Comparison of ENCODE assay signal across 14 cellular contexts in genomic region chr17:19723967-19724366, GRCh38. TPM values are rescaled to one million over a fixed set of nuclear protein-coding genes. Genes with fewer than 3 reads are reported as not detected.
DNase-seq lines count a peak whose midpoint lies in the region; ATAC-seq and TF ChIP-seq lines count a peak whose summit lies in the region.
"Had no signal": no experiment of that assay in that cellular context is flagged by ENCODE, and none has a peak within 500 bp of the region (broad histone marks: within the 10 kb centered on the region; RNA-seq: fewer than 3 reads in every experiment).

No MANE protein-coding gene starts in this region.

- no TSS peak for BruUV-seq in HCT116 (replicated peaks; lab: Mats Ljungman, UMichigan)

- no peak for DNase-seq in HCT116 (ENCODE audit: low read depth, low spot score)
- DNase-seq in RPMI7951 (ENCODE audit: low read depth): peak; percentile 65
- no peak for DNase-seq in esophagus squamous epithelium (lab: John Stamatoyannopoulos, UW)
- DNase-seq in NCI-H1092 treated with DMSO at 0.1 percent for 48 hours (lab: John Stamatoyannopoulos, UW): no peak
- no peak for DNase-seq in iPS-NIHi11 (ENCODE audit: low spot score)
- DNase-seq: glutamatergic neuron, NCI-H2029 had no signal

- WGBS in esophagus squamous epithelium, 2 donors: 20 to 57% methylated on average over 1 of the region's 1 CpG

- H3K9me2 ChIP-seq in HCT116 (ENCODE audit: insufficient read depth): no peaks in the 10 kb centered on the region

- no peak overlapping the region for H2AFZ ChIP-seq in HCT116 (ENCODE audit: low read depth, low read length, poor library complexity, severe bottlenecking)

- RAD21 ChIA-PET in HCT116 (lab: Charles Lee; ENCODE audit: low non-redundant PET in 1 of 2, low total read pairs in 2 of 2, uncharacterized antibody in 2 of 2, unreplicated experiment in 2 of 2): no interaction called here

- H3K4me3 ChIP-seq in HCT116 (replicated peaks in 1 of 2; ENCODE audit: low read depth in 1 of 2, low read length in 2 of 2) (no peak overlapping the region), esophagus squamous epithelium (peak overlapping the region in 3 of 4 donors; percentile 7 to 54 (median 42)), skin epidermis (peak overlapping the region in 2 of 7 experiments; percentile 17 to 23)
- H3K4me3 ChIP-seq: ovary had no signal

- H3K36me3 ChIP-seq in HCT116 (ENCODE audit: control insufficient read depth in 1 of 2, insufficient read depth in 2 of 2, low read length in 2 of 2) (no peaks in the 10 kb centered on the region), esophagus squamous epithelium (no peaks in the 10 kb centered on the region)
- H3K36me3 ChIP-seq: ovary had no signal

- H3K27me3 ChIP-seq in HCT116 (ENCODE audit: insufficient read depth, low read length): no peaks in the 10 kb centered on the region
- H3K27me3 ChIP-seq in esophagus squamous epithelium: no peaks in the 10 kb centered on the region
- H3K27me3 ChIP-seq: ovary had no signal

- H3K9me3 ChIP-seq in HCT116 (ENCODE audit: control insufficient read depth in 1 of 2, insufficient read depth in 1 of 2, low read depth in 1 of 2, low read length in 2 of 2) (no peaks in the 10 kb centered on the region), esophagus squamous epithelium (no peaks in the 10 kb centered on the region)
- H3K9me3 ChIP-seq: ovary had no signal

- CTCF ChIA-PET in HCT116 (lab: Charles Lee): interaction anchor here (1.1 kb wide), 1 partner anchor 21 kb away, joined by 4 read pairs; no protein-coding TSS in a partner anchor

- intact Hi-C loops in HCT116 (cut with micrococcal nuclease): no loop called here
- intact Hi-C loops in esophagus squamous epithelium (cut with DNase I): no loop called here

- no peak for TF ChIP-seq RAD21 in HCT116 (IDR thresholded peaks at IDR 0.05; ENCODE audit: low read depth)

- H3K27ac ChIP-seq in HCT116 (ENCODE audit: low read depth, low read length): no peak overlapping the region
- H3K27ac ChIP-seq in esophagus squamous epithelium: peak overlapping the region; percentile 76 to 89 (median 87)
- H3K27ac ChIP-seq in skin epidermis: peak overlapping the region in 20 of 21 experiments; percentile 74 to 96 (median 87)
- H3K27ac ChIP-seq: ovary had no signal

- peaks cover 13 to 29% of the 10 kb centered on the region in 2 experiments; a peak in 3 of 4 replicates for H3K4me1 ChIP-seq in HCT116 (ENCODE audit: control insufficient read depth in 1 of 2, insufficient read depth in 2 of 2, low read length in 2 of 2)
- peaks cover 40 to 93% (median 71%) of the 10 kb centered on the region in 3 donors for H3K4me1 ChIP-seq in esophagus squamous epithelium

- H3K9ac ChIP-seq in HCT116 (ENCODE audit: low read length): no peak overlapping the region

- TF ChIP-seq POLR2A in HCT116 (IDR thresholded peaks at IDR 0.05; ENCODE audit: borderline replicate concordance, extremely low read depth, insufficient read depth, insufficient read length): no peak
- TF ChIP-seq POLR2A in esophagus squamous epithelium (IDR thresholded peaks at IDR 0.05): no peak

- TF ChIP-seq CTCF in HCT116 (IDR thresholded peaks at IDR 0.05 in 2 of 3, conservative IDR thresholded peaks at IDR 0.05 in 1 of 3; ENCODE audit: borderline replicate concordance in 1 of 3, insufficient read depth in 1 of 3, low read depth in 2 of 3, low read length in 2 of 3) (no peak), esophagus squamous epithelium (IDR thresholded peaks at IDR 0.05) (no peak)

- H3K79me2 ChIP-seq in HCT116 (ENCODE audit: insufficient read depth, low read length): no peaks in the 10 kb centered on the region

- POLR2A ChIA-PET in HCT116 (lab: Charles Lee): no interaction called here

- ATAC-seq in HCT116 (no peak), GM19324 (IDR thresholded peaks at IDR 0.05; ENCODE audit: low FRiP score, unreplicated experiment) (no peak)

- no peaks in the 10 kb centered on the region for H4K20me1 ChIP-seq in HCT116 (ENCODE audit: insufficient read depth)

- H3K4me2 ChIP-seq in HCT116 (ENCODE audit: low read length): 0 out of 2 replicates have a peak overlapping the region, but pooled peaks have one; percentile 1

TF ChIP-seq in HCT116, 20 proteins besides CTCF, POLR2A, EP300 and RAD21:
- TF ChIP-seq ELF1 (IDR thresholded peaks at IDR 0.05; ENCODE audit: borderline replicate concordance, low read depth) (no peak), FOSL1 (IDR thresholded peaks at IDR 0.05; ENCODE audit: low read depth) (no peak), EGR1 (IDR thresholded peaks at IDR 0.05; ENCODE audit: low read depth) (no peak), YY1 (IDR thresholded peaks at IDR 0.05; ENCODE audit: extremely low read depth, insufficient replicate concordance, low read depth, low read length) (no peak), POLR2AphosphoS5 (IDR thresholded peaks at IDR 0.05; ENCODE audit: low read depth, low read length) (no peak), REST (IDR thresholded peaks at IDR 0.05; ENCODE audit: low read depth) (no peak), EZH2phosphoT487 (IDR thresholded peaks at IDR 0.05; ENCODE audit: borderline replicate concordance) (no peak), JUND (IDR thresholded peaks at IDR 0.05) (no peak), SP1 (IDR thresholded peaks at IDR 0.05; ENCODE audit: low read depth) (no peak), TCF7L2 (IDR thresholded peaks at IDR 0.05; ENCODE audit: borderline replicate concordance, extremely low read depth, insufficient read depth, insufficient read length) (no peak), EZH2 (IDR thresholded peaks at IDR 0.05) (no peak), MAX (IDR thresholded peaks at IDR 0.05) (no peak), ZNF274 (IDR thresholded peaks at IDR 0.05; ENCODE audit: low read depth, low read length) (no peak), CBX3 (IDR thresholded peaks at IDR 0.05; ENCODE audit: low read depth) (no peak), ATF3 (IDR thresholded peaks at IDR 0.05) (no peak), ZFX (IDR thresholded peaks at IDR 0.05) (no peak), SRF (IDR thresholded peaks at IDR 0.05; ENCODE audit: low read depth) (no peak)
- TF ChIP-seq, protein P1, sequence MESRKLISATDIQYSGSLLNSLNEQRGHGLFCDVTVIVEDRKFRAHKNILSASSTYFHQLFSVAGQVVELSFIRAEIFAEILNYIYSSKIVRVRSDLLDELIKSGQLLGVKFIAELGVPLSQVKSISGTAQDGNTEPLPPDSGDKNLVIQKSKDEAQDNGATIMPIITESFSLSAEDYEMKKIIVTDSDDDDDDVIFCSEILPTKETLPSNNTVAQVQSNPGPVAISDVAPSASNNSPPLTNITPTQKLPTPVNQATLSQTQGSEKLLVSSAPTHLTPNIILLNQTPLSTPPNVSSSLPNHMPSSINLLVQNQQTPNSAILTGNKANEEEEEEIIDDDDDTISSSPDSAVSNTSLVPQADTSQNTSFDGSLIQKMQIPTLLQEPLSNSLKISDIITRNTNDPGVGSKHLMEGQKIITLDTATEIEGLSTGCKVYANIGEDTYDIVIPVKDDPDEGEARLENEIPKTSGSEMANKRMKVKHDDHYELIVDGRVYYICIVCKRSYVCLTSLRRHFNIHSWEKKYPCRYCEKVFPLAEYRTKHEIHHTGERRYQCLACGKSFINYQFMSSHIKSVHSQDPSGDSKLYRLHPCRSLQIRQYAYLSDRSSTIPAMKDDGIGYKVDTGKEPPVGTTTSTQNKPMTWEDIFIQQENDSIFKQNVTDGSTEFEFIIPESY (IDR thresholded peaks at IDR 0.05; ENCODE audit: extremely low read depth, insufficient replicate concordance, low read length): no peak

RNA-seq across cellular contexts. Expression of gene SLC47A2, which starts 7.6 kb away (rescaled TPM):
- total RNA-seq in HCT116 (2021; ENCODE audit: unreplicated experiment) (not detected), esophagus squamous epithelium (1 to 10 TPM in 1 of 4 donors, under 1 TPM in 2, not detected in 1; 0.56 to 2.2 (median 0.76) TPM)
- polyA plus RNA-seq in HCT116 (2012): 0.05 and 0.12 TPM in 2 replicates
- total RNA-seq in RPMI7951 (2014; rRNA removed; shearing (Covaris generic)): not detected in 2 replicates
- total RNA-seq: dermis microvascular lymphatic vessel endothelial cell; H4; liver; T-helper 2 cell treated with Interferon-gamma antibody and Interleukin-4, amounts not matched to agents 100 ng/mL and 5 ng/mL, for 36 hours had no signal
- polyA plus RNA-seq: ovary had no signal

RNA-seq across cellular contexts. Expression of gene ALDH3A1, which starts 24.1 kb away (rescaled TPM):
- 0.86 TPM for total RNA-seq in HCT116 (2021; ENCODE audit: unreplicated experiment)
- polyA plus RNA-seq in HCT116 (2012): 1.0 and 1.2 TPM in 2 replicates
- total RNA-seq in RPMI7951 (2014; rRNA removed; shearing (Covaris generic)): not detected in 2 replicates
- total RNA-seq in esophagus squamous epithelium: 1,000 to 10,000 TPM in 1 of 4 donors, 100 to 1,000 TPM in 3; 480 to 2,454 (median 606) TPM
- total RNA-seq: T-helper 2 cell treated with Interferon-gamma antibody and Interleukin-4, amounts not matched to agents 100 ng/mL and 5 ng/mL, for 36 hours had no signal

Comparison
In these comparisons a context has a peak if more than half of its experiments do, and no peak if none do; other contexts are left out.
1. H3K4me3 ChIP-seq: peak in esophagus squamous epithelium (3 of 4); none in HCT116 (0 of 2).
2. RNA of gene ALDH3A1, which starts 24.1 kb away (total RNA-seq): 480 to 2,454 TPM in esophagus squamous epithelium; 0.86 TPM in HCT116 (single experiment) and not detected in RPMI7951; every median in the first group is over 100 times any median in the second.